In genomic region chr17:30234954-30235353, GRCh38 we compare ENCODE assay signal across 9 cellular contexts. TPM values are rescaled to one million over a fixed set of nuclear protein-coding genes. Genes with fewer than 3 reads are reported as not detected.
DNase-seq lines count a peak whose midpoint lies in the region; ATAC-seq lines count a peak whose summit lies in the region.
"Had no signal": no experiment of that assay in that cellular context is flagged by ENCODE, and none has a peak within 500 bp of the region (broad histone marks: within the 10 kb centered on the region; RNA-seq: fewer than 3 reads in every experiment).

No MANE protein-coding gene starts in this region.

- peaks cover 2% of the 10 kb centered on the region for H3K4me1 ChIP-seq in thymus (ENCODE audit: control insufficient read depth, insufficient read depth, low read length)

- H3K27me3 ChIP-seq in thymus (ENCODE audit: control insufficient read depth, insufficient read depth) = peaks cover 48% of the 10 kb centered on the region

- 39% methylated on average over 12 of the region's 12 CpGs for WGBS in thymus

- H3K9me3 ChIP-seq in iPS-18c (ENCODE audit: control insufficient read depth, insufficient read depth, low read length) = peaks cover 4% of the 10 kb centered on the region
- H3K9me3 ChIP-seq in thymus (ENCODE audit: control insufficient read depth) = no peaks in the 10 kb centered on the region

- no peak overlapping the region for H3K27ac Mint-ChIP-seq in activated T-cell treated with anti-CD3 and anti-CD28 coated beads, Interleukin-2, amount 50 U/mL, for 72 hours
- H3K27ac Mint-ChIP-seq in T-helper 2 cell treated with Interferon-gamma antibody and Interleukin-4, amounts not matched to agents 5 μg/mL and 100 μg/mL, for 36 hours = no peak overlapping the region

- H3K4me3 Mint-ChIP-seq in activated T-cell treated with anti-CD3 and anti-CD28 coated beads, Interleukin-2, amount 50 U/mL, for 72 hours = peak overlapping the region; percentile 57 to 70
- peak overlapping the region; percentile 59 for H3K4me3 Mint-ChIP-seq in T-helper 2 cell treated with Interferon-gamma antibody and Interleukin-4, amounts not matched to agents 5 μg/mL and 100 μg/mL, for 36 hours

- H3K27me3 Mint-ChIP-seq in activated T-cell treated with anti-CD3 and anti-CD28 coated beads, Interleukin-2, amount 50 U/mL, for 72 hours (ENCODE audit: low read depth) = peaks cover 87% of the 10 kb centered on the region
- peaks cover 86% of the 10 kb centered on the region for H3K27me3 Mint-ChIP-seq in T-helper 2 cell treated with Interferon-gamma antibody and Interleukin-4, amounts not matched to agents 5 μg/mL and 100 μg/mL, for 36 hours (ENCODE audit: low read depth)

- H3K36me3 ChIP-seq in thymus (ENCODE audit: control insufficient read depth, insufficient read depth) = no peaks in the 10 kb centered on the region

- ATAC-seq in activated T-cell treated with anti-CD3 and anti-CD28 coated beads, Interleukin-2, amount 50 U/mL, for 72 hours (replicated peaks in 1 of 2) = peak; percentile 36 to 54
- ATAC-seq in GM21786 (IDR thresholded peaks at IDR 0.05; ENCODE audit: unreplicated experiment) (no peak), GM18907 (IDR thresholded peaks at IDR 0.05; ENCODE audit: unreplicated experiment) (no peak), GM21381 (IDR thresholded peaks at IDR 0.05; ENCODE audit: unreplicated experiment) (no peak)

- H3K4me3 ChIP-seq in iPS-18c (ENCODE audit: insufficient read depth, low read depth, low read length) (peak overlapping the region; percentile 66; the same call in 1 of the 2 replicates), thymus (ENCODE audit: low read length) (peak overlapping the region; percentile 39)

- no peaks in the 10 kb centered on the region for H3K36me3 Mint-ChIP-seq in activated T-cell treated with anti-CD3 and anti-CD28 coated beads, Interleukin-2, amount 50 U/mL, for 72 hours (ENCODE audit: insufficient read depth in 2 of 2)
- no peaks in the 10 kb centered on the region for H3K36me3 Mint-ChIP-seq in T-helper 2 cell treated with Interferon-gamma antibody and Interleukin-4, amounts not matched to agents 5 μg/mL and 100 μg/mL, for 36 hours (ENCODE audit: low read depth)

- DNase-seq in activated T-cell treated with anti-CD3 and anti-CD28 coated beads, Interleukin-2, amount 50 U/mL, for 72 hours = no peak
- DNase-seq in activated T-cell treated with anti-CD3 and anti-CD28 coated beads for 4 hours = no peak
- peak; percentile 10 for DNase-seq in T-helper 2 cell treated with Interferon-gamma antibody and Interleukin-4, amounts not matched to agents 5 μg/mL and 100 μg/mL, for 36 hours (ENCODE audit: low spot score)
- DNase-seq: DND-41 had no signal

- no peak overlapping the region for H3K27ac ChIP-seq in thymus (ENCODE audit: low read depth)

- H3K4me1 Mint-ChIP-seq in activated T-cell treated with anti-CD3 and anti-CD28 coated beads, Interleukin-2, amount 50 U/mL, for 72 hours (ENCODE audit: low read depth) = peaks cover 35% of the 10 kb centered on the region
- H3K4me1 Mint-ChIP-seq in T-helper 2 cell treated with Interferon-gamma antibody and Interleukin-4, amounts not matched to agents 5 μg/mL and 100 μg/mL, for 36 hours (ENCODE audit: low read depth) = peaks cover 13% of the 10 kb centered on the region

- no peaks in the 10 kb centered on the region for H3K9me3 Mint-ChIP-seq in activated T-cell treated with anti-CD3 and anti-CD28 coated beads, Interleukin-2, amount 50 U/mL, for 72 hours
- H3K9me3 Mint-ChIP-seq in T-helper 2 cell treated with Interferon-gamma antibody and Interleukin-4, amounts not matched to agents 5 μg/mL and 100 μg/mL, for 36 hours = no peaks in the 10 kb centered on the region

RNA-seq across cellular contexts. Expression of gene SLC6A4, which starts 0.5 kb away (rescaled TPM):
- total RNA-seq in activated T-cell treated with anti-CD3 and anti-CD28 coated beads, Interleukin-2, amount 50 U/mL, for 72 hours = under 1 TPM in 1 of 2 donors, not detected in 1; 0.05 TPM
- 0.14 TPM for polyA plus RNA-seq in thymus

RNA-seq across cellular contexts. Expression of gene BLMH, which starts 56.8 kb away (rescaled TPM):
- total RNA-seq in activated T-cell treated with anti-CD3 and anti-CD28 coated beads, Interleukin-2, amount 50 U/mL, for 72 hours = 10 to 100 TPM; 49.5 to 63.9 TPM
- polyA plus RNA-seq in thymus = 33.3 TPM

Comparison
In these comparisons a context has a peak if more than half of its experiments do, and no peak if none do; other contexts are left out.
1. ATAC-seq: peak in activated T-cell treated with anti-CD3 and anti-CD28 coated beads, Interleukin-2, amount 50 U/mL, for 72 hours (2 of 2); none in GM21786 (single experiment), GM18907 (single experiment) and GM21381 (single experiment).